Comparison of ENCODE assay signal across 20 cellular contexts in genomic region chr2:130768191-130768855, GRCh38. TPM values are rescaled to one million over a fixed set of nuclear protein-coding genes. Genes with fewer than 3 reads are reported as not detected.
DNase-seq lines count a peak whose midpoint lies in the region; ATAC-seq and TF ChIP-seq lines count a peak whose summit lies in the region.
"Had no signal": no experiment of that assay in that cellular context is flagged by ENCODE, and none has a peak within 500 bp of the region (broad histone marks: within the 10 kb centered on the region; RNA-seq: fewer than 3 reads in every experiment).

No MANE protein-coding gene starts in this region.

- no peak for TF ChIP-seq POLR2A in HCT116 (IDR thresholded peaks at IDR 0.05; ENCODE audit: borderline replicate concordance, extremely low read depth, insufficient read depth, insufficient read length)

- no peaks in the 10 kb centered on the region for H3K27me3 ChIP-seq in HCT116 (ENCODE audit: insufficient read depth, low read length)
- H3K27me3 ChIP-seq in WERI-Rb-1 (ENCODE audit: insufficient read depth, low read depth, severe bottlenecking): no peaks in the 10 kb centered on the region

- H3K9me3 Mint-ChIP-seq in nephron progenitor cell: peaks cover 14% of the 10 kb centered on the region
- no peaks in the 10 kb centered on the region for H3K9me3 Mint-ChIP-seq in activated T-cell treated with anti-CD3 and anti-CD28 coated beads, Interleukin-2, amount 50 U/mL, for 72 hours
- H3K9me3 Mint-ChIP-seq: activated T-helper 2 cell treated with anti-CD3 and anti-CD28 coated beads, Interferon-gamma antibody, Interleukin-2, Interleukin-4, amounts not matched to agents 10 μg/mL and 5 μg/mL and 100 μg/mL, durations not matched to agents 14 hours and 24 hours and 36 hours had no signal

- peak overlapping the region; percentile 35 for H2AFZ ChIP-seq in HCT116 (ENCODE audit: low read depth, low read length, poor library complexity, severe bottlenecking)

- peak; percentile 31; the same call in 1 of the 2 replicates for TF ChIP-seq RAD21 in HCT116 (IDR thresholded peaks at IDR 0.05; ENCODE audit: low read depth)

- no TSS peak for BruUV-seq in HCT116 (replicated peaks; lab: Mats Ljungman, UMichigan)

- peaks cover 0 to 4% of the 10 kb centered on the region in 2 experiments; a peak in 1 of 4 replicates for H3K4me1 ChIP-seq in HCT116 (ENCODE audit: control insufficient read depth in 1 of 2, insufficient read depth in 2 of 2, low read length in 2 of 2)
- H3K4me1 ChIP-seq: tibial artery had no signal

- ATAC-seq in HCT116: peak; percentile 91
- ATAC-seq in activated T-cell treated with anti-CD3 and anti-CD28 coated beads, Interleukin-2, amount 50 U/mL, for 72 hours (replicated peaks in 1 of 2): no peak
- no peak for ATAC-seq in HG03571 (IDR thresholded peaks at IDR 0.05; ENCODE audit: unreplicated experiment)
- ATAC-seq in HG03095 (IDR thresholded peaks at IDR 0.05; ENCODE audit: unreplicated experiment): no peak

- H3K9me2 ChIP-seq in HCT116 (ENCODE audit: insufficient read depth): no peaks in the 10 kb centered on the region

- peak; percentile 11 for TF ChIP-seq CTCF in GM10248 (IDR thresholded peaks at IDR 0.05; ENCODE audit: control extremely low read depth, extremely low read depth, low read depth, missing control alignments)
- TF ChIP-seq CTCF in HCT116 (IDR thresholded peaks at IDR 0.05 in 2 of 3, conservative IDR thresholded peaks at IDR 0.05 in 1 of 3; ENCODE audit: borderline replicate concordance in 1 of 3, insufficient read depth in 1 of 3, low read depth in 2 of 3, low read length in 2 of 3): peak; percentile 40 to 58 (median 57); a peak in 5 of 6 replicates
- peak; percentile 39 for TF ChIP-seq CTCF in WERI-Rb-1 (IDR thresholded peaks at IDR 0.05; ENCODE audit: low read depth, low read length)
- no peak for TF ChIP-seq CTCF in nephron progenitor cell (IDR thresholded peaks at IDR 0.05)

- H3K4me3 ChIP-seq in HCT116 (replicated peaks in 1 of 2; ENCODE audit: low read depth in 1 of 2, low read length in 2 of 2) (no peak overlapping the region), WERI-Rb-1 (ENCODE audit: low read depth, low read length) (no peak overlapping the region)
- H3K4me3 ChIP-seq: tibial artery had no signal

- POLR2A ChIA-PET in GM10248 (lab: Yijun Ruan, JAX) (no interaction called here), HCT116 (lab: Charles Lee) (no interaction called here)

- H3K36me3 ChIP-seq in HCT116 (ENCODE audit: control insufficient read depth in 1 of 2, insufficient read depth in 2 of 2, low read length in 2 of 2): no peaks in the 10 kb centered on the region
- peaks cover 13% of the 10 kb centered on the region for H3K36me3 ChIP-seq in WERI-Rb-1
- H3K36me3 ChIP-seq: neutrophil, tibial artery had no signal

- no peaks in the 10 kb centered on the region for H3K9me3 ChIP-seq in HCT116 (ENCODE audit: control insufficient read depth in 1 of 2, insufficient read depth in 1 of 2, low read depth in 1 of 2, low read length in 2 of 2)
- H3K9me3 ChIP-seq in WERI-Rb-1 (ENCODE audit: severe bottlenecking): no peaks in the 10 kb centered on the region
- H3K9me3 ChIP-seq: neutrophil, tibial artery had no signal

- peak overlapping the region; percentile 75 for H3K27ac Mint-ChIP-seq in nephron progenitor cell
- H3K27ac Mint-ChIP-seq in activated T-cell treated with anti-CD3 and anti-CD28 coated beads, Interleukin-2, amount 50 U/mL, for 72 hours: no peak overlapping the region
- H3K27ac Mint-ChIP-seq: activated T-helper 2 cell treated with anti-CD3 and anti-CD28 coated beads, Interferon-gamma antibody, Interleukin-2, Interleukin-4, amounts not matched to agents 10 μg/mL and 5 μg/mL and 100 μg/mL, durations not matched to agents 14 hours and 24 hours and 36 hours had no signal

- DNase-seq in GM10248 (ENCODE audit: extremely low spot score) (no peak), HCT116 (ENCODE audit: low read depth, low spot score) (no peak), WERI-Rb-1 (no peak), nephron progenitor cell (no peak), NCI-H2227 (lab: John Stamatoyannopoulos, UW; ENCODE audit: unreplicated experiment) (no peak)
- no peak for DNase-seq in activated T-cell treated with anti-CD3 and anti-CD28 coated beads, Interleukin-2, amount 50 U/mL, for 72 hours
- DNase-seq: KG1; mesendoderm; NCI-H1694; NCI-H510A; stimulated activated CD4-positive, alpha-beta T cell treated with anti-CD3 and anti-CD28 coated beads, Interleukin-4, amount 100 ng/mL, for 24 hours; tibial artery had no signal

- H3K9ac ChIP-seq in HCT116 (ENCODE audit: low read length): no peak overlapping the region

- CTCF ChIA-PET in GM10248 (lab: Yijun Ruan, JAX) (interaction anchor here (1.2 to 1.4 kb wide), 2 partner anchors 8 to 29 kb away, joined by 3 read pairs; no protein-coding TSS in a partner anchor), HCT116 (lab: Charles Lee) (interaction anchor here (1.0 kb wide), 1 partner anchor 15 kb away, joined by 4 read pairs; no protein-coding TSS in a partner anchor)

- RAD21 ChIA-PET in HCT116 (lab: Charles Lee; ENCODE audit: low non-redundant PET in 1 of 2, low total read pairs in 2 of 2, uncharacterized antibody in 2 of 2, unreplicated experiment in 2 of 2): no interaction called here

- no peak overlapping the region for H3K4me2 ChIP-seq in HCT116 (ENCODE audit: low read length)

- H3K79me2 ChIP-seq in HCT116 (ENCODE audit: insufficient read depth, low read length): no peaks in the 10 kb centered on the region

- intact Hi-C loops in HCT116 (cut with micrococcal nuclease): no loop called here

- no peaks in the 10 kb centered on the region for H3K36me3 Mint-ChIP-seq in nephron progenitor cell (ENCODE audit: low read depth)
- H3K36me3 Mint-ChIP-seq in activated T-cell treated with anti-CD3 and anti-CD28 coated beads, Interleukin-2, amount 50 U/mL, for 72 hours (ENCODE audit: insufficient read depth in 2 of 2): no peaks in the 10 kb centered on the region

- H3K4me3 Mint-ChIP-seq in nephron progenitor cell: no peak overlapping the region
- no peak overlapping the region for H3K4me3 Mint-ChIP-seq in activated T-cell treated with anti-CD3 and anti-CD28 coated beads, Interleukin-2, amount 50 U/mL, for 72 hours

- no peak overlapping the region for H3K27ac ChIP-seq in HCT116 (ENCODE audit: low read depth, low read length)
- no peak overlapping the region for H3K27ac ChIP-seq in WERI-Rb-1
- H3K27ac ChIP-seq: epithelial cell of prostate, neutrophil, tibial artery had no signal

- H4K20me1 ChIP-seq in HCT116 (ENCODE audit: insufficient read depth): no peaks in the 10 kb centered on the region

- peaks cover 9% of the 10 kb centered on the region for H3K4me1 Mint-ChIP-seq in nephron progenitor cell
- H3K4me1 Mint-ChIP-seq in activated T-cell treated with anti-CD3 and anti-CD28 coated beads, Interleukin-2, amount 50 U/mL, for 72 hours (ENCODE audit: low read depth): no peaks in the 10 kb centered on the region

- H3K27me3 Mint-ChIP-seq in nephron progenitor cell (ENCODE audit: low read depth, poor library complexity): peaks cover 3% of the 10 kb centered on the region
- H3K27me3 Mint-ChIP-seq in activated T-cell treated with anti-CD3 and anti-CD28 coated beads, Interleukin-2, amount 50 U/mL, for 72 hours (ENCODE audit: low read depth): peaks cover 13% of the 10 kb centered on the region

TF ChIP-seq in HCT116, 20 proteins besides CTCF, POLR2A, EP300 and RAD21:
- no peak for TF ChIP-seq ZBTB33 (IDR thresholded peaks at IDR 0.05; ENCODE audit: extremely low read depth, insufficient replicate concordance, low read length)
- no peak for TF ChIP-seq SP1 (IDR thresholded peaks at IDR 0.05; ENCODE audit: low read depth)
- no peak for TF ChIP-seq CEBPB (IDR thresholded peaks at IDR 0.05; ENCODE audit: low read depth)
- no peak for TF ChIP-seq FOSL1 (IDR thresholded peaks at IDR 0.05; ENCODE audit: low read depth)
- TF ChIP-seq ZNF274 (IDR thresholded peaks at IDR 0.05; ENCODE audit: low read depth, low read length): no peak
- TF ChIP-seq EZH2phosphoT487 (IDR thresholded peaks at IDR 0.05; ENCODE audit: borderline replicate concordance): no peak
- no peak for TF ChIP-seq JUND (IDR thresholded peaks at IDR 0.05)
- no peak for TF ChIP-seq EGR1 (IDR thresholded peaks at IDR 0.05; ENCODE audit: low read depth)
- TF ChIP-seq CBX3 (IDR thresholded peaks at IDR 0.05; ENCODE audit: low read depth): no peak

RNA-seq across cellular contexts. Expression of gene AMER3, which starts 13.0 kb away (rescaled TPM):
- not detected for total RNA-seq in HCT116 (2021; ENCODE audit: unreplicated experiment)
- 0.01 TPM in 1 of 2 replicates, not detected in the other for polyA plus RNA-seq in HCT116 (2012)
- not detected for total RNA-seq in activated T-cell treated with anti-CD3 and anti-CD28 coated beads, Interleukin-2, amount 50 U/mL, for 72 hours
- total RNA-seq: activated T-helper 2 cell treated with anti-CD3 and anti-CD28 coated beads, Interferon-gamma antibody, Interleukin-2, Interleukin-4, amounts not matched to agents 10 μg/mL and 5 μg/mL and 100 μg/mL, durations not matched to agents 14 hours and 24 hours and 36 hours; astrocyte; Daoy; glomerular endothelial cell had no signal

RNA-seq across cellular contexts. Expression of gene GPR148, which starts 39.5 kb away (rescaled TPM):
- total RNA-seq in HCT116 (2021; ENCODE audit: unreplicated experiment): not detected
- polyA plus RNA-seq in HCT116 (2012): not detected in 2 replicates
- not detected for total RNA-seq in activated T-cell treated with anti-CD3 and anti-CD28 coated beads, Interleukin-2, amount 50 U/mL, for 72 hours
- total RNA-seq: activated T-helper 2 cell treated with anti-CD3 and anti-CD28 coated beads, Interferon-gamma antibody, Interleukin-2, Interleukin-4, amounts not matched to agents 10 μg/mL and 5 μg/mL and 100 μg/mL, durations not matched to agents 14 hours and 24 hours and 36 hours; astrocyte; Daoy; glomerular endothelial cell had no signal
